Comparison of ENCODE assay signal across 1 cellular context in genomic region chr17:68101075-68101991, GRCh38.
TF ChIP-seq lines count a peak whose summit lies in the region.

No MANE protein-coding gene starts in this region.

TF ChIP-seq in GM23338, 12 proteins besides CTCF, POLR2A, EP300 and RAD21 (continued from another document):
- TF ChIP-seq REST (IDR thresholded peaks at IDR 0.05; ENCODE audit: unreplicated experiment) (no peak), ZNF462 (CRISPR knock-in tag; IDR thresholded peaks at IDR 0.05) (no peak), POLR2AphosphoS5 (IDR thresholded peaks at IDR 0.05; ENCODE audit: low read depth) (peak; percentile 75), STAT1 (IDR thresholded peaks at IDR 0.05; ENCODE audit: unreplicated experiment) (no peak), ZNF114 (CRISPR knock-in tag; IDR thresholded peaks at IDR 0.05) (no peak), CREB1 (CRISPR knock-in tag; IDR thresholded peaks at IDR 0.05; ENCODE audit: low read depth) (peak; percentile 70)
